12 cellular contexts compared by ENCODE assay signal in the genomic region with DNA sequence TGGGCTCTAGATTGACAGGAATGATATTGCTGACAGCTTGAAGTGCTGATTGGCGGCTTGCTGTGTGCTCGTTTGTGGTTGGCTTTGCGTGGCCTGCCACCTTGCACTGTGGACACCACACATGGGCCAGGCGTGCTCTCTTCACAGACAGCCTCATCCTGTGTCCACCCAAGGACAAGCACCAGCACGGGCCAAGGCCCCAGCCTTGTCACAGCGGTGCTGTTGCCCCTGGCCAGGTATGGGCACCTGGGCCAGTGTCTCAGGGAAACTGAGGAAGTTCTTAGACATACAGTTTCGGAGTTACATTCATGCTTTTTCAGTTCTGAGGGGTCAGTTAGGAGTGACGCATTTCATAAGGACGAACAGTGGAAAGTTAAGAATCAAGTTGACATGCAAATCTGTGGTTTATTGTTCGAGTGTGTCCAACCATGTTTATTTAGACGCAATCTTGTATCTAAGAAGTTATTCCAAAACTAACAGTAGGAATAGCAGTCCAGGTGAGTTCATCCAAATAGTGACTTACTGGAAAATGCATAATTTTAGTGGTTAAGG.
DNase-seq lines count a peak whose midpoint lies in the region; ATAC-seq, FAIRE-seq and TF ChIP-seq lines count a peak whose summit lies in the region.
"Had no signal": no experiment of that assay in that cellular context is flagged by ENCODE, and none has a peak within 500 bp of the region (broad histone marks: within the 10 kb centered on the region; RNA-seq: fewer than 3 reads in every experiment).

No MANE protein-coding gene starts in this region.

- DNase-seq in A549 (ENCODE audit: low read depth in 1 of 2, low spot score in 1 of 2) (no peak), endodermal cell (peak; percentile 37), sciatic nerve (ENCODE audit: low spot score) (no peak), NCI-H2171 treated with DMSO at 0.1 percent for 48 hours (lab: John Stamatoyannopoulos, UW) (no peak), T-helper 2 cell (no peak)
- DNase-seq in activated CD8-positive, alpha-beta T cell treated with anti-CD3 and anti-CD28 coated beads, Interleukin-2, amount 10 ng/mL, durations not matched to agents 7 days and 5 days, result no peak
- DNase-seq: activated CD4-positive, CD25-positive, alpha-beta regulatory T cell treated with anti-CD3 and anti-CD28 coated beads, Interleukin-2, amount 50 U/mL, for 72 hours; activated naive CD4-positive, alpha-beta T cell treated with Interleukin-2 at 50 U/mL for 16 hours; stimulated activated CD4-positive, alpha-beta T cell treated with anti-CD3 and anti-CD28 coated beads, Interleukin-12 subunit alpha, Interleukin-12 subunit beta, amount 100 ng/mL, for 4 hours had no signal

- no peaks in the 10 kb centered on the region for H3K9me3 Mint-ChIP-seq in endodermal cell
- no peaks in the 10 kb centered on the region for H3K9me3 Mint-ChIP-seq in activated CD8-positive, alpha-beta T cell treated with anti-CD3 and anti-CD28 coated beads, Interleukin-2, amount 10 ng/mL, durations not matched to agents 7 days and 5 days (ENCODE audit: insufficient read depth)
- H3K9me3 Mint-ChIP-seq: nephron had no signal

- H3K27me3 Mint-ChIP-seq in endodermal cell (ENCODE audit: insufficient read depth), result no peaks in the 10 kb centered on the region
- H3K27me3 Mint-ChIP-seq in activated CD8-positive, alpha-beta T cell treated with anti-CD3 and anti-CD28 coated beads, Interleukin-2, amount 10 ng/mL, durations not matched to agents 7 days and 5 days (ENCODE audit: low read depth), result no peaks in the 10 kb centered on the region

- no peak for TF ChIP-seq POLR2A in A549 (IDR thresholded peaks at IDR 0.05; ENCODE audit: low read length)
- peak; percentile 18 for TF ChIP-seq POLR2A in GM18526 (IDR thresholded peaks at IDR 0.05; ENCODE audit: extremely low read depth, insufficient read length)

- peaks cover 15% of the 10 kb centered on the region for H3K4me1 Mint-ChIP-seq in endodermal cell
- H3K4me1 Mint-ChIP-seq in activated CD8-positive, alpha-beta T cell treated with anti-CD3 and anti-CD28 coated beads, Interleukin-2, amount 10 ng/mL, durations not matched to agents 7 days and 5 days (ENCODE audit: low read depth), result peaks cover 15% of the 10 kb centered on the region

- intact Hi-C loops in sciatic nerve (cut with DNase I), result no loop called here

- TF ChIP-seq EP300 in A549 (IDR thresholded peaks at IDR 0.05), result no peak

- H3K27ac ChIP-seq in A549 (peak overlapping the region; percentile 74 to 85), endodermal cell (ENCODE audit: low read depth, low read length) (no peak overlapping the region)

- CTCF ChIA-PET in A549 (lab: Yijun Ruan, JAX), result interaction anchor here (0.8 to 4.9 kb wide), 2 partner anchors 20 to 72 kb away, joined by 4 to 18 read pairs; no protein-coding TSS in a partner anchor
- CTCF ChIA-PET in activated CD8-positive, alpha-beta T cell treated with anti-CD3 and anti-CD28 coated beads, Interleukin-2, amount 10 ng/mL, durations not matched to agents 7 days and 5 days (lab: Charles Lee), result no interaction called here

- H3K27ac Mint-ChIP-seq in endodermal cell, result no peak overlapping the region
- H3K27ac Mint-ChIP-seq in activated CD8-positive, alpha-beta T cell treated with anti-CD3 and anti-CD28 coated beads, Interleukin-2, amount 10 ng/mL, durations not matched to agents 7 days and 5 days, result no peak overlapping the region

- H3K4me3 ChIP-seq in A549 (no peak overlapping the region), endodermal cell (ENCODE audit: low read length) (no peak overlapping the region)

- no peak overlapping the region for H3K4me3 Mint-ChIP-seq in endodermal cell
- H3K4me3 Mint-ChIP-seq in activated CD8-positive, alpha-beta T cell treated with anti-CD3 and anti-CD28 coated beads, Interleukin-2, amount 10 ng/mL, durations not matched to agents 7 days and 5 days, result no peak overlapping the region
- H3K4me3 Mint-ChIP-seq: nephron had no signal

- no peak overlapping the region for H3K9ac ChIP-seq in endodermal cell (ENCODE audit: extremely low read depth, low read length, poor library complexity, severe bottlenecking)

- H3K36me3 Mint-ChIP-seq in endodermal cell (ENCODE audit: low read depth), result peaks cover 58% of the 10 kb centered on the region
- peaks cover 52% of the 10 kb centered on the region for H3K36me3 Mint-ChIP-seq in activated CD8-positive, alpha-beta T cell treated with anti-CD3 and anti-CD28 coated beads, Interleukin-2, amount 10 ng/mL, durations not matched to agents 7 days and 5 days (ENCODE audit: low read depth)

- H3K4me1 ChIP-seq in A549 (peaks cover 17% of the 10 kb centered on the region), endodermal cell (ENCODE audit: control insufficient read depth, insufficient read depth, low read length) (peaks cover 3% of the 10 kb centered on the region)

- ATAC-seq in A549 (no peak), HG03135 (IDR thresholded peaks at IDR 0.05; ENCODE audit: unreplicated experiment) (peak; percentile 39), sciatic nerve (no peak)
- no peak for ATAC-seq in activated CD8-positive, alpha-beta T cell treated with anti-CD3 and anti-CD28 coated beads, Interleukin-2, amount 10 ng/mL, durations not matched to agents 7 days and 5 days

- H3K4me2 ChIP-seq in A549, result peak overlapping the region; percentile 60; the same call in 2 of the 3 replicates

- H3K36me3 ChIP-seq in endodermal cell (ENCODE audit: control insufficient read depth, insufficient read depth, low read length), result peaks cover 49% of the 10 kb centered on the region

- no peak for FAIRE-seq in A549 (lab: Jason Lieb, UNC)

- POLR2A ChIA-PET in A549 (lab: Yijun Ruan, JAX), result no interaction called here
- POLR2A ChIA-PET in activated CD8-positive, alpha-beta T cell treated with anti-CD3 and anti-CD28 coated beads, Interleukin-2, amount 10 ng/mL, durations not matched to agents 7 days and 5 days (lab: Charles Lee), result no interaction called here

- no peaks in the 10 kb centered on the region for H3K27me3 ChIP-seq in endodermal cell (ENCODE audit: control insufficient read depth, insufficient read depth, low read length, poor library complexity, severe bottlenecking)

- no peaks in the 10 kb centered on the region for H3K9me3 ChIP-seq in A549
- H3K9me3 ChIP-seq in endodermal cell (ENCODE audit: control insufficient read depth, low read length), result no peaks in the 10 kb centered on the region

- TF ChIP-seq RAD21 in A549 (conservative IDR thresholded peaks at IDR 0.05 in 1 of 2, IDR thresholded peaks at IDR 0.05 in 1 of 2), result no peak

- 92% methylated on average over 6 of the region's 11 CpGs for WGBS in A549 (ENCODE audit: missing lambda C conversion rate)
- WGBS in endodermal cell (ENCODE audit: insufficient coverage in 1 of 2, insufficient read length in 1 of 2), 2 experiments, result 92% methylated on average over 7 to 11 of the region's 11 CpGs

- TF ChIP-seq CTCF in A549 (IDR thresholded peaks at IDR 0.05), result no peak
- TF ChIP-seq CTCF in endodermal cell (conservative IDR thresholded peaks at IDR 0.05), result no peak

TF ChIP-seq in A549, 52 proteins besides CTCF, POLR2A, EP300 and RAD21:
- TF ChIP-seq MYC (IDR thresholded peaks at IDR 0.05; ENCODE audit: borderline replicate concordance, low read length), result no peak
- TF ChIP-seq HOXA7 (CRISPR knock-in tag; IDR thresholded peaks at IDR 0.05), result no peak
- TF ChIP-seq RFX5 (IDR thresholded peaks at IDR 0.05), result no peak
- TF ChIP-seq ZC3H11A (IDR thresholded peaks at IDR 0.05), result no peak
- TF ChIP-seq NR3C1 (IDR thresholded peaks at IDR 0.05), result no peak
- TF ChIP-seq CHD2 (IDR thresholded peaks at IDR 0.05; ENCODE audit: low read length, partially characterized antibody), result no peak
- TF ChIP-seq HEYL (CRISPR knock-in tag; IDR thresholded peaks at IDR 0.05), result no peak
- TF ChIP-seq JUNB (IDR thresholded peaks at IDR 0.05), result no peak
- TF ChIP-seq FOSB (CRISPR knock-in tag; IDR thresholded peaks at IDR 0.05), result no peak
- no peak for TF ChIP-seq CHD4 (IDR thresholded peaks at IDR 0.05; ENCODE audit: borderline replicate concordance)
- TF ChIP-seq NPAS2 (CRISPR knock-in tag; IDR thresholded peaks at IDR 0.05; ENCODE audit: borderline replicate concordance), result no peak
- TF ChIP-seq, protein P1, sequence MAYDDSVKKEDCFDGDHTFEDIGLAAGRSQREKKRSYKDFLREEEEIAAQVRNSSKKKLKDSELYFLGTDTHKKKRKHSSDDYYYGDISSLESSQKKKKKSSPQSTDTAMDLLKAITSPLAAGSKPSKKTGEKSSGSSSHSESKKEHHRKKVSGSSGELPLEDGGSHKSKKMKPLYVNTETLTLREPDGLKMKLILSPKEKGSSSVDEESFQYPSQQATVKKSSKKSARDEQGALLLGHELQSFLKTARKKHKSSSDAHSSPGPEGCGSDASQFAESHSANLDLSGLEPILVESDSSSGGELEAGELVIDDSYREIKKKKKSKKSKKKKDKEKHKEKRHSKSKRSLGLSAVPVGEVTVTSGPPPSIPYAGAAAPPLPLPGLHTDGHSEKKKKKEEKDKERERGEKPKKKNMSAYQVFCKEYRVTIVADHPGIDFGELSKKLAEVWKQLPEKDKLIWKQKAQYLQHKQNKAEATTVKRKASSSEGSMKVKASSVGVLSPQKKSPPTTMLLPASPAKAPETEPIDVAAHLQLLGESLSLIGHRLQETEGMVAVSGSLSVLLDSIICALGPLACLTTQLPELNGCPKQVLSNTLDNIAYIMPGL (CRISPR knock-in tag; IDR thresholded peaks at IDR 0.05; ENCODE audit: borderline replicate concordance), result no peak
- no peak for TF ChIP-seq HOXB5 (CRISPR knock-in tag; IDR thresholded peaks at IDR 0.05)
- TF ChIP-seq ATOH8 (CRISPR knock-in tag; IDR thresholded peaks at IDR 0.05; ENCODE audit: low read depth), result no peak
